In the genomic region with DNA sequence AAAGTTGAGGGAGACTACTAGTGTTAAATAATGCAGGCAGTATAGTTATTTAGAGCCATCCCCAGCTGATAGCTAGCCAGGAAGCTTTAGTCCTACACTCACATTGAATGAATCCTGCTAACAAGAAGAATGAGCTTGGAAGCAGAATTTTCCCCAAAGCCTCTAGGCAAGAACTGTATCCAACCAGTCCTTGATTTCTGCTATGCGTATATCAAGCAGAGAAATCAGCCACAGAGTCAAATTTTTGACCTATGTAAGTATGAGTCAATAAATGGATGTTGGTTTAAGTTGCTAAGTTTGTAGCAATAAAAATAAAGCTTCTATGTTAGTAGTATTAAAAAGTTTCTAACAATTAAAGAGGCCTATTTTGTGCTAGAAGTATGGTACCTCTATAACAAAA, we compare ENCODE assay signal across 31 cellular contexts.
"Had no signal": no experiment of that assay in that cellular context is flagged by ENCODE, and none has a peak within 500 bp of the region (broad histone marks: within the 10 kb centered on the region; RNA-seq: fewer than 3 reads in every experiment).

No MANE protein-coding gene starts in this region.

- H3K4me3 Mint-ChIP-seq: activated naive CD8-positive, alpha-beta T cell; memory B cell; natural killer cell treated with Interleukin-12 subunit alpha and Interleukin-12 subunit beta and Interleukin-15 and Interleukin-18, amount 100 ng/mL, for 72 hours; stimulated activated effector memory CD8-positive, alpha-beta T cell treated with anti-CD3 and anti-CD28 coated beads, Interleukin-12 subunit alpha, Interleukin-12 subunit beta, amount 100 ng/mL, for 72 hours; stimulated activated naive CD8-positive, alpha-beta T cell treated with anti-CD3 and anti-CD28 coated beads, Interleukin-15, Interleukin-2, amounts not matched to agents 100 ng/mL and 50 ng/mL, for 24 hours; T-helper 1 cell treated with Interleukin-12 subunit alpha and Interleukin-12 subunit beta and Interleukin-4 antibody, amounts not matched to agents 30 μg/mL and 1 μg/mL, for 36 hours; type B pancreatic cell had no signal

- H3K9me3 Mint-ChIP-seq: stimulated activated naive CD8-positive, alpha-beta T cell treated with anti-CD3 and anti-CD28 coated beads, Interleukin-15, Interleukin-2, amounts not matched to agents 100 ng/mL and 50 ng/mL, for 24 hours; type B pancreatic cell had no signal

- FAIRE-seq: pancreas, small intestine, TTC549 had no signal

- H3K4me3 ChIP-seq: esophagus squamous epithelium, gastroesophageal sphincter, hepatocyte, mucosa of descending colon, pancreas, prostate gland, sigmoid colon, thoracic aorta, uterus had no signal

- H3K36me3 ChIP-seq: brain microvascular endothelial cell, esophagus squamous epithelium, gastroesophageal sphincter, pancreas, prostate gland, sigmoid colon, thoracic aorta, uterus had no signal

- H3K27ac ChIP-seq: brain microvascular endothelial cell, esophagus squamous epithelium, gastroesophageal sphincter, hepatocyte, pancreas, prostate gland, sigmoid colon, thoracic aorta, uterus, VCaP had no signal

- H3K27me3 ChIP-seq: brain microvascular endothelial cell, esophagus squamous epithelium, gastroesophageal sphincter, hepatocyte, pancreas, sigmoid colon had no signal

- H3K9me3 ChIP-seq: esophagus squamous epithelium, gastroesophageal sphincter, mucosa of descending colon, pancreas, prostate gland, sigmoid colon, thoracic aorta, uterus had no signal

- H3K4me1 ChIP-seq: esophagus squamous epithelium, gastroesophageal sphincter, pancreas, prostate gland, sigmoid colon, uterus had no signal

- H3K4me1 Mint-ChIP-seq: memory B cell; stimulated activated effector memory CD8-positive, alpha-beta T cell treated with anti-CD3 and anti-CD28 coated beads, Interleukin-12 subunit alpha, Interleukin-12 subunit beta, amount 100 ng/mL, for 72 hours had no signal

- H3K79me2 ChIP-seq: hepatocyte had no signal

- H3K36me3 Mint-ChIP-seq: activated naive CD8-positive, alpha-beta T cell; memory B cell; natural killer cell treated with Interleukin-12 subunit alpha and Interleukin-12 subunit beta and Interleukin-15 and Interleukin-18, amount 100 ng/mL, for 72 hours; stimulated activated effector memory CD8-positive, alpha-beta T cell treated with anti-CD3 and anti-CD28 coated beads, Interleukin-12 subunit alpha, Interleukin-12 subunit beta, amount 100 ng/mL, for 72 hours; type B pancreatic cell had no signal

- H2AFZ ChIP-seq: hepatocyte had no signal

- H3K4me2 ChIP-seq: hepatocyte had no signal

- DNase-seq: activated CD4-positive, alpha-beta T cell treated with anti-CD3 and anti-CD28 coated beads for 4 hours; activated CD4-positive, alpha-beta T cell treated with anti-CD3 and anti-CD28 coated beads, Interleukin-2, amount 50 U/mL, for 4 hours; activated effector memory CD4-positive, alpha-beta T cell treated with Interleukin-2 at 50 U/mL for 16 hours; activated naive CD4-positive, alpha-beta T cell treated with Interleukin-2 at 50 U/mL for 16 hours; anterior cingulate cortex; brain microvascular endothelial cell; caudate nucleus; esophagus squamous epithelium; mucosa of descending colon; nucleus accumbens; pancreas; retina; sigmoid colon; small intestine; stimulated activated CD4-positive, alpha-beta T cell treated with anti-CD3 and anti-CD28 coated beads, Interleukin-4, amount 100 ng/mL, for 24 hours; SW 1271; T-helper 9 cell; uterus had no signal

- H3K27me3 Mint-ChIP-seq: activated naive CD8-positive, alpha-beta T cell; memory B cell; natural killer cell treated with Interleukin-12 subunit alpha and Interleukin-12 subunit beta and Interleukin-15 and Interleukin-18, amount 100 ng/mL, for 72 hours; stimulated activated naive CD8-positive, alpha-beta T cell treated with anti-CD3 and anti-CD28 coated beads, Interleukin-15, Interleukin-2, amounts not matched to agents 100 ng/mL and 50 ng/mL, for 24 hours; type B pancreatic cell had no signal

- H3K27ac Mint-ChIP-seq: activated naive CD8-positive, alpha-beta T cell; memory B cell; natural killer cell treated with Interleukin-12 subunit alpha and Interleukin-12 subunit beta and Interleukin-15 and Interleukin-18, amount 100 ng/mL, for 72 hours; stimulated activated effector memory CD8-positive, alpha-beta T cell treated with anti-CD3 and anti-CD28 coated beads, Interleukin-12 subunit alpha, Interleukin-12 subunit beta, amount 100 ng/mL, for 72 hours; stimulated activated naive CD8-positive, alpha-beta T cell treated with anti-CD3 and anti-CD28 coated beads, Interleukin-15, Interleukin-2, amounts not matched to agents 100 ng/mL and 50 ng/mL, for 24 hours; T-helper 1 cell treated with Interleukin-12 subunit alpha and Interleukin-12 subunit beta and Interleukin-4 antibody, amounts not matched to agents 30 μg/mL and 1 μg/mL, for 36 hours; type B pancreatic cell had no signal
